In genomic region chr1:160058087-160058486, GRCh38 we compare ENCODE assay signal across 10 cellular contexts.
DNase-seq lines count a peak whose midpoint lies in the region; ATAC-seq and TF ChIP-seq lines count a peak whose summit lies in the region.
"Had no signal": no experiment of that assay in that cellular context is flagged by ENCODE, and none has a peak within 500 bp of the region (broad histone marks: within the 10 kb centered on the region; RNA-seq: fewer than 3 reads in every experiment).

No MANE protein-coding gene starts in this region.

- 0 out of 2 replicates have a peak, but pooled peaks cover 5% of the 10 kb centered on the region for H3K27me3 ChIP-seq in MM.1S (replicated peaks; ENCODE audit: insufficient read depth, low read length)
- H3K27me3 ChIP-seq: gastrocnemius medialis had no signal

- H3K27ac ChIP-seq in MM.1S (ENCODE audit: low read length) = no peak overlapping the region
- H3K27ac ChIP-seq: gastrocnemius medialis had no signal

- no peak for DNase-seq in AG09319 (ENCODE audit: extremely low read depth, low read depth)
- no peak for DNase-seq in MM.1S
- DNase-seq in fibroblast of pulmonary artery (ENCODE audit: low read depth) = peak; percentile 8
- DNase-seq in effector CD8-positive, alpha-beta T cell (lab: John Stamatoyannopoulos, UW) = no peak
- DNase-seq in stimulated activated CD8-positive, alpha-beta memory T cell treated with anti-CD3 and anti-CD28 coated beads, Interleukin-4, amount 100 ng/mL, for 48 hours = no peak
- DNase-seq: activated naive CD4-positive, alpha-beta T cell treated with anti-CD3 and anti-CD28 coated beads for 36 hours; gastrocnemius medialis; NCI-H2171; T-helper 9 cell had no signal

- H3K36me3 ChIP-seq in MM.1S (replicated peaks; ENCODE audit: insufficient read depth, low read length) = no peaks in the 10 kb centered on the region
- H3K36me3 ChIP-seq: gastrocnemius medialis had no signal

- H3K79me2 ChIP-seq in MM.1S (ENCODE audit: low read length) = no peaks in the 10 kb centered on the region

- ATAC-seq in GM21737 (IDR thresholded peaks at IDR 0.05; ENCODE audit: unreplicated experiment) = no peak
- ATAC-seq: gastrocnemius medialis had no signal

- no peaks in the 10 kb centered on the region for H3K9me2 ChIP-seq in MM.1S (replicated peaks; ENCODE audit: insufficient read depth, low read length)

- no peaks in the 10 kb centered on the region for H3F3A ChIP-seq in MM.1S (ENCODE audit: insufficient read depth, low read length)

- TF ChIP-seq CTCF in AG09319 (IDR thresholded peaks at IDR 0.05; ENCODE audit: low read depth, low read length) (peak; percentile 15), MM.1S (IDR thresholded peaks at IDR 0.05; ENCODE audit: low read length) (peak; percentile 34; the same call in 1 of the 2 replicates), fibroblast of pulmonary artery (IDR thresholded peaks at IDR 0.05; ENCODE audit: low read length, missing control alignments) (peak; percentile 37)

- H3K9me3 ChIP-seq in MM.1S (replicated peaks; ENCODE audit: insufficient read depth, low read length) = no peaks in the 10 kb centered on the region
- H3K9me3 ChIP-seq: gastrocnemius medialis had no signal

- H3K9ac ChIP-seq in MM.1S (ENCODE audit: low read length) = no peak overlapping the region

- no peaks in the 10 kb centered on the region for H4K20me1 ChIP-seq in MM.1S (ENCODE audit: insufficient read depth, low read length)

- no peak overlapping the region for H3K4me2 ChIP-seq in MM.1S (ENCODE audit: low read depth, low read length)

- no peaks in the 10 kb centered on the region for H3K4me1 ChIP-seq in MM.1S (ENCODE audit: low read length)
- H3K4me1 ChIP-seq: gastrocnemius medialis had no signal

- H3K4me3 ChIP-seq in MM.1S (ENCODE audit: low read length) = no peak overlapping the region
- H3K4me3 ChIP-seq in fibroblast of pulmonary artery (replicated peaks; ENCODE audit: low read depth, low read length) = no peak overlapping the region
- H3K4me3 ChIP-seq: gastrocnemius medialis had no signal

- H2AFZ ChIP-seq in MM.1S (ENCODE audit: low read length) = no peak overlapping the region
